ENCODE assay signal across 1 cellular context in the genomic region with DNA sequence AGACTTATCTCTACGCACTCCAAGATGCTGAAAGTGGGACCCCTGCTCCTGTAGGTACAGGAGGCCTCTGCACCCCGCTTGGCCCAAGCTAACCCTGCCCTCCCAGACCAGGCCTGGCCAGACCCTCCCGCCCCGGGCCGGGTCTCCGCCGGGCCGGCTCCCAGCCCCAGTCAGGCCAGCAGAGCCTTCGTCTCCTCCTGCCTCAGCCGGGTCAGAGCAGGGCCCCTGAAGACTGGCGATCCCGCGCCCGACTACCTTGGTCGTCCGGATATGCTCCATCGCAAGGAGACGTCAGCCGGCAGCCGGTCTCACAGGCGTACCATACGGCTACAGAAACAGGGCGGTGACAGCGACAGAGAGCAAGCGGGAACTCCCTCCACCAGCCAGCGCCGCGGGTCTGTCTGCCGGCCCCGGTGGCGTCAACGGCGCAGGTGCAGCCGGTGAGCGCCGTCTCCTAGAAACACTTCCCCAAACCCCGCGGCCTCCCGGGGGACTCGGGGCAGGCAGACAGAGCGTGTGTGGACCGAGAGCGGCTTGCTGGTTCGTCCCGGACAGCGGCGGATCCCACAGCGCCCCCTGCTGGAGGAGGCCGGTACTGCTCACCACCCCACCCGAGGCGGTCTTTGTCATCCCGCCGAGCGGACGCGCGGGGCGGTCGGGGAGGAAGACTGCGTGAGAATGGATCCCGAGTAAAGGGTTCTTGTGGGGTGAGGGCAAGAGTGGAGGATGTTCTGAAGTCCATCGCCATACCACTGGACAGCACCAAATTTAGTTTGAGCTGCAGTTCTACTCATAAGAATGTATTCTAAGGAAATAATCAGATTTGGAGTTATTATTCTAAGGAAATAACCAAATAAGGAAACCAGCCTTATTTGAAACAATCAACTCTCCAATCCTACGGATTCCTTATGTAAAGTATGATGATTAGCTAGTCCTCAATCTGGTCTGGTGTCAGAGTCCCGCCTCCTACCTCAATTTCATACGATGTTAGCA.
TF ChIP-seq lines count a peak whose summit lies in the region.

A gene (minus strand): TSS at position 520 of the 993 bp plus-strand sequence. CDS start 241 bp downstream, at position 279.

TF ChIP-seq in HepG2, 621 proteins besides CTCF, POLR2A, EP300 and RAD21 (continued from another document and continues in another):
- TF ChIP-seq ZNF225 (CRISPR knock-in tag; IDR thresholded peaks at IDR 0.05), result no peak
- no peak; the same call in 1 of the 2 replicates for TF ChIP-seq ZZZ3 (CRISPR knock-in tag; IDR thresholded peaks at IDR 0.05; ENCODE audit: borderline replicate concordance)
- no peak for TF ChIP-seq ZNF660 (CRISPR knock-in tag; IDR thresholded peaks at IDR 0.05; ENCODE audit: borderline replicate concordance, low read depth)
- TF ChIP-seq, protein P1, sequence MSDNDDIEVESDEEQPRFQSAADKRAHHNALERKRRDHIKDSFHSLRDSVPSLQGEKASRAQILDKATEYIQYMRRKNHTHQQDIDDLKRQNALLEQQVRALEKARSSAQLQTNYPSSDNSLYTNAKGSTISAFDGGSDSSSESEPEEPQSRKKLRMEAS (IDR thresholded peaks at IDR 0.05), result peak; percentile 59; the same call in 1 of the 2 replicates
- TF ChIP-seq ERF (CRISPR knock-in tag; IDR thresholded peaks at IDR 0.05), result no peak
- TF ChIP-seq, protein P2, sequence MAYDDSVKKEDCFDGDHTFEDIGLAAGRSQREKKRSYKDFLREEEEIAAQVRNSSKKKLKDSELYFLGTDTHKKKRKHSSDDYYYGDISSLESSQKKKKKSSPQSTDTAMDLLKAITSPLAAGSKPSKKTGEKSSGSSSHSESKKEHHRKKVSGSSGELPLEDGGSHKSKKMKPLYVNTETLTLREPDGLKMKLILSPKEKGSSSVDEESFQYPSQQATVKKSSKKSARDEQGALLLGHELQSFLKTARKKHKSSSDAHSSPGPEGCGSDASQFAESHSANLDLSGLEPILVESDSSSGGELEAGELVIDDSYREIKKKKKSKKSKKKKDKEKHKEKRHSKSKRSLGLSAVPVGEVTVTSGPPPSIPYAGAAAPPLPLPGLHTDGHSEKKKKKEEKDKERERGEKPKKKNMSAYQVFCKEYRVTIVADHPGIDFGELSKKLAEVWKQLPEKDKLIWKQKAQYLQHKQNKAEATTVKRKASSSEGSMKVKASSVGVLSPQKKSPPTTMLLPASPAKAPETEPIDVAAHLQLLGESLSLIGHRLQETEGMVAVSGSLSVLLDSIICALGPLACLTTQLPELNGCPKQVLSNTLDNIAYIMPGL (CRISPR knock-in tag; IDR thresholded peaks at IDR 0.05; ENCODE audit: borderline replicate concordance in 1 of 2, low read depth in 1 of 2), result peak; percentile 96 to 99; a peak in 3 of 4 replicates
- TF ChIP-seq KMT2A (CRISPR knock-in tag; IDR thresholded peaks at IDR 0.05), result peak; percentile 67
- TF ChIP-seq, protein P3, sequence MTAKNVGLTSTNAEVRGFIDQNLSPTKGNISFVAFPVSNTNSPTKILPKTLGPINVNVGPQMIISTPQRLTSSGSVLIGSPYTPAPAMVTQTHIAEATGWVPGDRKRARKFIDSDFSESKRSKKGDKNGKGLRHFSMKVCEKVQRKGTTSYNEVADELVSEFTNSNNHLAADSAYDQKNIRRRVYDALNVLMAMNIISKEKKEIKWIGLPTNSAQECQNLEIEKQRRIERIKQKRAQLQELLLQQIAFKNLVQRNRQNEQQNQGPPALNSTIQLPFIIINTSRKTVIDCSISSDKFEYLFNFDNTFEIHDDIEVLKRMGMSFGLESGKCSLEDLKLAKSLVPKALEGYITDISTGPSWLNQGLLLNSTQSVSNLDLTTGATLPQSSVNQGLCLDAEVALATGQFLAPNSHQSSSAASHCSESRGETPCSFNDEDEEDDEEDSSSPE (CRISPR knock-in tag; IDR thresholded peaks at IDR 0.05), result peak; percentile 50; the same call in 1 of the 2 replicates
- peak; percentile 81; the same call in 1 of the 2 replicates for TF ChIP-seq ZSCAN21 (CRISPR knock-in tag; IDR thresholded peaks at IDR 0.05; ENCODE audit: borderline replicate concordance)
- TF ChIP-seq SIX1 (CRISPR knock-in tag; IDR thresholded peaks at IDR 0.05; ENCODE audit: borderline replicate concordance), result no peak
- TF ChIP-seq HDAC1 (CRISPR knock-in tag; IDR thresholded peaks at IDR 0.05), result peak; percentile 77
- TF ChIP-seq YEATS2 (CRISPR knock-in tag; IDR thresholded peaks at IDR 0.05; ENCODE audit: borderline replicate concordance), result no peak; the same call in 1 of the 2 replicates
- TF ChIP-seq, protein P4, sequence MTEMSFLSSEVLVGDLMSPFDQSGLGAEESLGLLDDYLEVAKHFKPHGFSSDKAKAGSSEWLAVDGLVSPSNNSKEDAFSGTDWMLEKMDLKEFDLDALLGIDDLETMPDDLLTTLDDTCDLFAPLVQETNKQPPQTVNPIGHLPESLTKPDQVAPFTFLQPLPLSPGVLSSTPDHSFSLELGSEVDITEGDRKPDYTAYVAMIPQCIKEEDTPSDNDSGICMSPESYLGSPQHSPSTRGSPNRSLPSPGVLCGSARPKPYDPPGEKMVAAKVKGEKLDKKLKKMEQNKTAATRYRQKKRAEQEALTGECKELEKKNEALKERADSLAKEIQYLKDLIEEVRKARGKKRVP (CRISPR knock-in tag; IDR thresholded peaks at IDR 0.05), result no peak
- TF ChIP-seq ZBTB20 (CRISPR knock-in tag; IDR thresholded peaks at IDR 0.05; ENCODE audit: borderline replicate concordance, low read depth), result peak; percentile 62; the same call in 1 of the 2 replicates
- TF ChIP-seq, protein P5, sequence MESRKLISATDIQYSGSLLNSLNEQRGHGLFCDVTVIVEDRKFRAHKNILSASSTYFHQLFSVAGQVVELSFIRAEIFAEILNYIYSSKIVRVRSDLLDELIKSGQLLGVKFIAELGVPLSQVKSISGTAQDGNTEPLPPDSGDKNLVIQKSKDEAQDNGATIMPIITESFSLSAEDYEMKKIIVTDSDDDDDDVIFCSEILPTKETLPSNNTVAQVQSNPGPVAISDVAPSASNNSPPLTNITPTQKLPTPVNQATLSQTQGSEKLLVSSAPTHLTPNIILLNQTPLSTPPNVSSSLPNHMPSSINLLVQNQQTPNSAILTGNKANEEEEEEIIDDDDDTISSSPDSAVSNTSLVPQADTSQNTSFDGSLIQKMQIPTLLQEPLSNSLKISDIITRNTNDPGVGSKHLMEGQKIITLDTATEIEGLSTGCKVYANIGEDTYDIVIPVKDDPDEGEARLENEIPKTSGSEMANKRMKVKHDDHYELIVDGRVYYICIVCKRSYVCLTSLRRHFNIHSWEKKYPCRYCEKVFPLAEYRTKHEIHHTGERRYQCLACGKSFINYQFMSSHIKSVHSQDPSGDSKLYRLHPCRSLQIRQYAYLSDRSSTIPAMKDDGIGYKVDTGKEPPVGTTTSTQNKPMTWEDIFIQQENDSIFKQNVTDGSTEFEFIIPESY (CRISPR knock-in tag; IDR thresholded peaks at IDR 0.05), result no peak
- TF ChIP-seq MTF1 (CRISPR knock-in tag; IDR thresholded peaks at IDR 0.05), result no peak
- no peak for TF ChIP-seq ZNF24 (IDR thresholded peaks at IDR 0.05)
- TF ChIP-seq, protein P6, sequence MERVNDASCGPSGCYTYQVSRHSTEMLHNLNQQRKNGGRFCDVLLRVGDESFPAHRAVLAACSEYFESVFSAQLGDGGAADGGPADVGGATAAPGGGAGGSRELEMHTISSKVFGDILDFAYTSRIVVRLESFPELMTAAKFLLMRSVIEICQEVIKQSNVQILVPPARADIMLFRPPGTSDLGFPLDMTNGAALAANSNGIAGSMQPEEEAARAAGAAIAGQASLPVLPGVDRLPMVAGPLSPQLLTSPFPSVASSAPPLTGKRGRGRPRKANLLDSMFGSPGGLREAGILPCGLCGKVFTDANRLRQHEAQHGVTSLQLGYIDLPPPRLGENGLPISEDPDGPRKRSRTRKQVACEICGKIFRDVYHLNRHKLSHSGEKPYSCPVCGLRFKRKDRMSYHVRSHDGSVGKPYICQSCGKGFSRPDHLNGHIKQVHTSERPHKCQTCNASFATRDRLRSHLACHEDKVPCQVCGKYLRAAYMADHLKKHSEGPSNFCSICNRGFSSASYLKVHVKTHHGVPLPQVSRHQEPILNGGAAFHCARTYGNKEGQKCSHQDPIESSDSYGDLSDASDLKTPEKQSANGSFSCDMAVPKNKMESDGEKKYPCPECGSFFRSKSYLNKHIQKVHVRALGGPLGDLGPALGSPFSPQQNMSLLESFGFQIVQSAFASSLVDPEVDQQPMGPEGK (CRISPR knock-in tag; IDR thresholded peaks at IDR 0.05), result peak; percentile 50; the same call in 1 of the 2 replicates
- no peak for TF ChIP-seq ZBTB1 (CRISPR knock-in tag; IDR thresholded peaks at IDR 0.05; ENCODE audit: borderline replicate concordance)
- TF ChIP-seq PPARG (CRISPR knock-in tag; conservative IDR thresholded peaks at IDR 0.05), result no peak
- 0 out of 2 replicates have a peak, but pooled peaks have one; percentile 51 for TF ChIP-seq MAZ (IDR thresholded peaks at IDR 0.05; ENCODE audit: borderline replicate concordance, low read depth, low read length)
- TF ChIP-seq MAZ (CRISPR knock-in tag; IDR thresholded peaks at IDR 0.05; ENCODE audit: low read depth), result no peak; the same call in 1 of the 2 replicates
- TF ChIP-seq RBFOX2 (IDR thresholded peaks at IDR 0.05; ENCODE audit: low read depth, low read length), result peak; percentile 83
- TF ChIP-seq, protein P7, sequence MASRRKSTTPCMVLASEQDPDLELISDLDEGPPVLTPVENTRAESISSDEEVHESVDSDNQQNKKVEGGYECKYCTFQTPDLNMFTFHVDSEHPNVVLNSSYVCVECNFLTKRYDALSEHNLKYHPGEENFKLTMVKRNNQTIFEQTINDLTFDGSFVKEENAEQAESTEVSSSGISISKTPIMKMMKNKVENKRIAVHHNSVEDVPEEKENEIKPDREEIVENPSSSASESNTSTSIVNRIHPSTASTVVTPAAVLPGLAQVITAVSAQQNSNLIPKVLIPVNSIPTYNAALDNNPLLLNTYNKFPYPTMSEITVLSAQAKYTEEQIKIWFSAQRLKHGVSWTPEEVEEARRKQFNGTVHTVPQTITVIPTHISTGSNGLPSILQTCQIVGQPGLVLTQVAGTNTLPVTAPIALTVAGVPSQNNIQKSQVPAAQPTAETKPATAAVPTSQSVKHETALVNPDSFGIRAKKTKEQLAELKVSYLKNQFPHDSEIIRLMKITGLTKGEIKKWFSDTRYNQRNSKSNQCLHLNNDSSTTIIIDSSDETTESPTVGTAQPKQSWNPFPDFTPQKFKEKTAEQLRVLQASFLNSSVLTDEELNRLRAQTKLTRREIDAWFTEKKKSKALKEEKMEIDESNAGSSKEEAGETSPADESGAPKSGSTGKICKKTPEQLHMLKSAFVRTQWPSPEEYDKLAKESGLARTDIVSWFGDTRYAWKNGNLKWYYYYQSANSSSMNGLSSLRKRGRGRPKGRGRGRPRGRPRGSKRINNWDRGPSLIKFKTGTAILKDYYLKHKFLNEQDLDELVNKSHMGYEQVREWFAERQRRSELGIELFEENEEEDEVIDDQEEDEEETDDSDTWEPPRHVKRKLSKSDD (CRISPR knock-in tag; IDR thresholded peaks at IDR 0.05; ENCODE audit: low read depth), result 0 out of 2 replicates have a peak, but pooled peaks have one; percentile 42
- no peak for TF ChIP-seq GPN1 (CRISPR knock-in tag; IDR thresholded peaks at IDR 0.05; ENCODE audit: borderline replicate concordance)
- TF ChIP-seq ZNF780A (CRISPR knock-in tag; IDR thresholded peaks at IDR 0.05), result 0 out of 2 replicates have a peak, but pooled peaks have one; percentile 28
- TF ChIP-seq ZNF317 (CRISPR knock-in tag; IDR thresholded peaks at IDR 0.05), result peak; percentile 36; the same call in 1 of the 2 replicates
- TF ChIP-seq, protein P8, sequence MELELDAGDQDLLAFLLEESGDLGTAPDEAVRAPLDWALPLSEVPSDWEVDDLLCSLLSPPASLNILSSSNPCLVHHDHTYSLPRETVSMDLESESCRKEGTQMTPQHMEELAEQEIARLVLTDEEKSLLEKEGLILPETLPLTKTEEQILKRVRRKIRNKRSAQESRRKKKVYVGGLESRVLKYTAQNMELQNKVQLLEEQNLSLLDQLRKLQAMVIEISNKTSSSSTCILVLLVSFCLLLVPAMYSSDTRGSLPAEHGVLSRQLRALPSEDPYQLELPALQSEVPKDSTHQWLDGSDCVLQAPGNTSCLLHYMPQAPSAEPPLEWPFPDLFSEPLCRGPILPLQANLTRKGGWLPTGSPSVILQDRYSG (CRISPR knock-in tag; IDR thresholded peaks at IDR 0.05), result no peak
- TF ChIP-seq ZNF121 (CRISPR knock-in tag; IDR thresholded peaks at IDR 0.05), result no peak; the same call in 1 of the 2 replicates
- no peak for TF ChIP-seq RBM22 (optimal IDR thresholded peaks at IDR 0.05; ENCODE audit: low read length)
- TF ChIP-seq ZNF652 (CRISPR knock-in tag; IDR thresholded peaks at IDR 0.05; ENCODE audit: borderline replicate concordance, low read depth), result no peak
- no peak for TF ChIP-seq SETDB1 (CRISPR knock-in tag; IDR thresholded peaks at IDR 0.05; ENCODE audit: borderline replicate concordance)
- TF ChIP-seq ARNT2 (CRISPR knock-in tag; IDR thresholded peaks at IDR 0.05; ENCODE audit: low read depth), result no peak; the same call in 1 of the 2 replicates
- no peak for TF ChIP-seq ZNF616 (CRISPR knock-in tag; IDR thresholded peaks at IDR 0.05; ENCODE audit: low read depth)
- no peak for TF ChIP-seq SUZ12 (IDR thresholded peaks at IDR 0.05; ENCODE audit: low read depth, low read length)
- peak; percentile 31; the same call in 1 of the 2 replicates for TF ChIP-seq NKX3-1 (CRISPR knock-in tag; IDR thresholded peaks at IDR 0.05)
- TF ChIP-seq, protein P9, sequence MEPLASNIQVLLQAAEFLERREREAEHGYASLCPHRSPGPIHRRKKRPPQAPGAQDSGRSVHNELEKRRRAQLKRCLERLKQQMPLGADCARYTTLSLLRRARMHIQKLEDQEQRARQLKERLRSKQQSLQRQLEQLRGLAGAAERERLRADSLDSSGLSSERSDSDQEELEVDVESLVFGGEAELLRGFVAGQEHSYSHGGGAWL (CRISPR knock-in tag; IDR thresholded peaks at IDR 0.05), result peak; percentile 48; the same call in 1 of the 2 replicates
- no peak for TF ChIP-seq GFI1 (CRISPR knock-in tag; IDR thresholded peaks at IDR 0.05; ENCODE audit: borderline replicate concordance)
- peak; percentile 93 for TF ChIP-seq ZNF605 (CRISPR knock-in tag; IDR thresholded peaks at IDR 0.05)
- TF ChIP-seq RFX1 (IDR thresholded peaks at IDR 0.05), result peak; percentile 43; the same call in 1 of the 2 replicates
- no peak for TF ChIP-seq ELF4 (CRISPR knock-in tag; IDR thresholded peaks at IDR 0.05; ENCODE audit: borderline replicate concordance)
- TF ChIP-seq ZNF274 (CRISPR knock-in tag; IDR thresholded peaks at IDR 0.05), result 0 out of 2 replicates have a peak, but pooled peaks have one; percentile 51
- no peak for TF ChIP-seq CEBPB (IDR thresholded peaks at IDR 0.05; ENCODE audit: borderline replicate concordance, low read depth, low read length)
- TF ChIP-seq, protein P10, sequence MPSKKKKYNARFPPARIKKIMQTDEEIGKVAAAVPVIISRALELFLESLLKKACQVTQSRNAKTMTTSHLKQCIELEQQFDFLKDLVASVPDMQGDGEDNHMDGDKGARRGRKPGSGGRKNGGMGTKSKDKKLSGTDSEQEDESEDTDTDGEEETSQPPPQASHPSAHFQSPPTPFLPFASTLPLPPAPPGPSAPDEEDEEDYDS (CRISPR knock-in tag; IDR thresholded peaks at IDR 0.05), result no peak
- no peak for TF ChIP-seq CENPX (CRISPR knock-in tag; IDR thresholded peaks at IDR 0.05)
- no peak for TF ChIP-seq RBAK (CRISPR knock-in tag; IDR thresholded peaks at IDR 0.05)
- TF ChIP-seq ZNF329 (CRISPR knock-in tag; IDR thresholded peaks at IDR 0.05; ENCODE audit: low read depth), result 0 out of 2 replicates have a peak, but pooled peaks have one; percentile 34
- TF ChIP-seq KMT2B (CRISPR knock-in tag; IDR thresholded peaks at IDR 0.05), result peak; percentile 86
